In the genomic region with DNA sequence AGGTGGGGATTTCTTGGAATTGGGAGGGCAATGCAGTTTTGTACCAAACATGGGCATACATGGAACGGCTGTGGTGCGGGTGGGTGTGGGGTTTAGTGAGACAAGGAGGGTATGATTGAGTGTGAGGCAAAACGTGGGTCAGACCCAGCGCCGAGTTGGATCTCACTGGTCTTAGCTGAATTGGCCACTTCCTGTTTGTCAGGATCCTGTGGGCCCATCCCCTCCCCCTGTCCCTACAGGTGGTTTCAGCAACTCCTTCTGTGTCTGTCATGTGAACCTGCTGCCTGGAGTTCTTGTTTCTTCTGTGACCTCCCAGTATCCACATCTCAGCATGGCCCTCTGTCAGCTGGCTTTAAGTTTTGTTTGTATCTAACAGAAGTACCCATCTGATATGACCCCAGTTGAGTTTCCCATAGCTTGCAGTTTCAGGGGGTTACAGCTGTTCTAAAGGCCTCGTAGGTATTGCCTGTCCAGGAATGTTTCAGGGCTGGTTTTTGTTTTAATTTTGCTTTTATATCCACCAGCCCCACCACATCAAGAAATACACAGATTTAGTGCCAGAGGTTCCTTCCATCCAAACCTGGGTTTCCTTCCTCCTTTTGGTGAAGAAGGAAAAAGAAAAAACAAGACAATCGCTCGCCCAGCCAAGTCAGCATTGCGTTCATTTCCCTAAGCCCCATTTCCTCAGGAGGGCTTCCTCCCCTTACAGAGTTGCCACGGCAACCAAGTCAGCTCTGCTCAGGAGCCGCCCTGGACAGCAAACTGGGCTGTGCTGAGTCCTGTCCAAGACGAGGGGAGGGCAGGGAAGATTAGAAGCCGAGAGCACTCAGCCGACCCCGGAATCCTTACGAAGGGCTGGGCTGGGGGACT, we compare ENCODE assay signal across 9 cellular contexts. TPM values are rescaled to one million over a fixed set of nuclear protein-coding genes. Genes with fewer than 3 reads are reported as not detected.
A peak's percentile ranks its signal among the peaks of the same experiment; 100 is the strongest.
DNase-seq lines count a peak whose midpoint lies in the region; ATAC-seq and TF ChIP-seq lines count a peak whose summit lies in the region.
"Had no signal": no experiment of that assay in that cellular context is flagged by ENCODE, and none has a peak within 500 bp of the region (broad histone marks: within the 10 kb centered on the region; RNA-seq: fewer than 3 reads in every experiment).

No MANE protein-coding gene starts in this region.

- H3K9ac ChIP-seq in H9 (ENCODE audit: extremely low read depth, insufficient read length, low read length) (no peak overlapping the region), SK-N-MC (ENCODE audit: insufficient read length) (no peak overlapping the region)

- H3K4me3 Mint-ChIP-seq in H9, result peak overlapping the region; percentile 36 to 68

- no peak for ATAC-seq in foreskin keratinocyte

- H3K9me3 Mint-ChIP-seq in H9, result no peaks in the 10 kb centered on the region

- no peaks in the 10 kb centered on the region for H3K27me3 ChIP-seq in H9 (ENCODE audit: insufficient read depth, low read length)
- no peaks in the 10 kb centered on the region for H3K27me3 ChIP-seq in foreskin keratinocyte

- H3K4me1 Mint-ChIP-seq in H9, result peaks cover 36 to 37% of the 10 kb centered on the region in 2 experiments

- H3K27ac ChIP-seq in H9 (ENCODE audit: insufficient read length, low read depth, low read length), result no peak overlapping the region
- H3K27ac ChIP-seq in SK-N-MC, result no peak overlapping the region
- H3K27ac ChIP-seq in foreskin keratinocyte, result no peak overlapping the region

- DNase-seq in H9 (peak; percentile 76), SK-N-MC (ENCODE audit: low read depth, low spot score) (no peak), fibroblast of villous mesenchyme (ENCODE audit: low read depth) (peak; percentile 77), retinal pigment epithelial cell (ENCODE audit: low read depth) (no peak), dedifferentiated amniotic fluid mesenchymal stem cell (ENCODE audit: extremely low spot score) (no peak), foreskin keratinocyte (no peak), NCI-H2081 (lab: John Stamatoyannopoulos, UW) (no peak), NOMO-1 treated with DMSO at 0.1 percent for 48 hours (lab: John Stamatoyannopoulos, UW; ENCODE audit: unreplicated experiment) (no peak)

- no peak overlapping the region for H3T11ph ChIP-seq in H9 (ENCODE audit: low read length)

- H3K4me3 ChIP-seq in SK-N-MC (peak overlapping the region; percentile 3; the same call in 1 of the 2 replicates), fibroblast of villous mesenchyme (ENCODE audit: low read depth, low read length) (no peak overlapping the region), retinal pigment epithelial cell (ENCODE audit: low read length) (peak overlapping the region; percentile 10)

- no peak overlapping the region for H2BK15ac ChIP-seq in H9 (ENCODE audit: low read depth, low read length)

- H4K20me1 ChIP-seq in H9 (ENCODE audit: control insufficient read depth, insufficient read depth, insufficient read length), result no peaks in the 10 kb centered on the region

- H3K36me3 Mint-ChIP-seq in H9 (ENCODE audit: insufficient read depth in 1 of 3, low read depth in 3 of 3), result no peaks in the 10 kb centered on the region

- peak overlapping the region; percentile 94 for H2AFZ ChIP-seq in H9 (ENCODE audit: low read length)

- no CpG with 5 or more reads among the region's 16 CpGs for WGBS in H9 (ENCODE audit: extremely low coverage, insufficient read length, low lambda C conversion rate)

- H2AK5ac ChIP-seq in H9 (ENCODE audit: insufficient read length, low read length), result no peak overlapping the region

- no peaks in the 10 kb centered on the region for H3K9me3 ChIP-seq in H9 (ENCODE audit: control insufficient read depth, low read depth, low read length)
- H3K9me3 ChIP-seq in SK-N-MC (ENCODE audit: low read depth, low read length), result no peaks in the 10 kb centered on the region

- H3K23ac ChIP-seq in H9 (ENCODE audit: insufficient read length, low read depth, low read length), result no peak overlapping the region

- H3K27me3 Mint-ChIP-seq in H9 (ENCODE audit: low read depth), result peaks cover 1% of the 10 kb centered on the region

- no peak overlapping the region for H3K4ac ChIP-seq in H9 (ENCODE audit: low read depth, low read length)

- peak overlapping the region; percentile 23 for H3K4me2 ChIP-seq in H9 (ENCODE audit: insufficient read depth, insufficient read length, low read length)

- no peak overlapping the region for H4K8ac ChIP-seq in H9 (replicated peaks; ENCODE audit: insufficient read length, low read depth, low read length)

- H3K79me2 ChIP-seq in H9 (ENCODE audit: insufficient read depth, low read length), result no peaks in the 10 kb centered on the region

- H3K56ac ChIP-seq in H9 (ENCODE audit: insufficient read length, low read depth, low read length), result no peak overlapping the region

- H3K27ac Mint-ChIP-seq in H9, result peak overlapping the region; percentile 96 to 98 (median 96)

- H4K5ac ChIP-seq in H9 (ENCODE audit: insufficient read length, low read depth, low read length), result no peak overlapping the region

- H3K14ac ChIP-seq in H9 (ENCODE audit: insufficient read depth, low read length), result peak overlapping the region; percentile 78; the same call in 1 of the 2 replicates

- peak overlapping the region; percentile 57 for H2BK12ac ChIP-seq in H9 (ENCODE audit: insufficient read length, low read depth, low read length)

- H4K91ac ChIP-seq in H9 (ENCODE audit: insufficient read length, low read depth, low read length), result no peak overlapping the region

- H2BK120ac ChIP-seq in H9 (ENCODE audit: low read depth, low read length, poor library complexity, severe bottlenecking), result no peak overlapping the region

- H3K23me2 ChIP-seq in H9 (ENCODE audit: insufficient read length, low read depth, low read length, poor library complexity, severe bottlenecking), result no peaks in the 10 kb centered on the region

- H3K4me1 ChIP-seq in H9 (ENCODE audit: insufficient read depth, low read length) (no peaks in the 10 kb centered on the region; the same call in 1 of the 2 replicates), foreskin keratinocyte (no peaks in the 10 kb centered on the region)

- peak overlapping the region; percentile 90 for H3K18ac ChIP-seq in H9 (ENCODE audit: insufficient read length, low read depth, low read length)

- no peak overlapping the region for H2BK5ac ChIP-seq in H9 (ENCODE audit: insufficient read length, low read length)

- TF ChIP-seq CTCF in H9 (conservative IDR thresholded peaks at IDR 0.05) (no peak), fibroblast of villous mesenchyme (IDR thresholded peaks at IDR 0.05; ENCODE audit: insufficient read depth, low read depth, low read length) (no peak), retinal pigment epithelial cell (conservative IDR thresholded peaks at IDR 0.05; ENCODE audit: low read depth, low read length) (no peak), foreskin keratinocyte (conservative IDR thresholded peaks at IDR 0.05) (no peak)

- no peaks in the 10 kb centered on the region for H3K36me3 ChIP-seq in SK-N-MC (ENCODE audit: insufficient read depth, low read length)

- no peak overlapping the region for H2BK20ac ChIP-seq in H9 (ENCODE audit: low read depth, low read length, poor library complexity, severe bottlenecking)

- no peaks in the 10 kb centered on the region for H3K79me1 ChIP-seq in H9 (ENCODE audit: insufficient read depth, low read depth, low read length, poor library complexity, severe bottlenecking)

RNA-seq across cellular contexts. Expression of a gene that starts 6.1 kb away (rescaled TPM):
- total RNA-seq in H9 (2021) (0.13 TPM in 1 of 2 replicates, not detected in the other), fibroblast of villous mesenchyme (12.9 and 21.6 TPM in 2 replicates), foreskin keratinocyte (1.3 and 1.8 TPM in 2 replicates)
- polyA plus RNA-seq in foreskin keratinocyte, result 1.2 and 2.2 TPM in 2 replicates

RNA-seq across cellular contexts. Expression of a gene that starts 19.7 kb away (rescaled TPM):
- total RNA-seq in H9 (2021), result 15.6 and 18.1 TPM in 2 replicates
- 42.5 and 78.2 TPM in 2 replicates for total RNA-seq in fibroblast of villous mesenchyme
- 14.7 TPM in 2 replicates for total RNA-seq in foreskin keratinocyte
- polyA plus RNA-seq in foreskin keratinocyte, result 10.0 and 10.6 TPM in 2 replicates

RNA-seq across cellular contexts. Expression of a gene that starts 57.4 kb away (rescaled TPM):
- total RNA-seq in H9 (2021), result not detected in 2 replicates
- total RNA-seq in fibroblast of villous mesenchyme, result not detected in 2 replicates
- not detected in 2 replicates for total RNA-seq in foreskin keratinocyte
- polyA plus RNA-seq in foreskin keratinocyte, result not detected in 2 replicates
- total RNA-seq: epithelial cell of proximal tubule had no signal

Comparison
In these comparisons a context has a peak if more than half of its experiments do, and no peak if none do; other contexts are left out.
1. DNase-seq: peak in H9 (single experiment) and fibroblast of villous mesenchyme (single experiment); none in SK-N-MC (single experiment), retinal pigment epithelial cell (single experiment), dedifferentiated amniotic fluid mesenchymal stem cell (single experiment), foreskin keratinocyte (0 of 2), NCI-H2081 (0 of 2) and NOMO-1 treated with DMSO at 0.1 percent for 48 hours (single experiment).